In the genomic region with DNA sequence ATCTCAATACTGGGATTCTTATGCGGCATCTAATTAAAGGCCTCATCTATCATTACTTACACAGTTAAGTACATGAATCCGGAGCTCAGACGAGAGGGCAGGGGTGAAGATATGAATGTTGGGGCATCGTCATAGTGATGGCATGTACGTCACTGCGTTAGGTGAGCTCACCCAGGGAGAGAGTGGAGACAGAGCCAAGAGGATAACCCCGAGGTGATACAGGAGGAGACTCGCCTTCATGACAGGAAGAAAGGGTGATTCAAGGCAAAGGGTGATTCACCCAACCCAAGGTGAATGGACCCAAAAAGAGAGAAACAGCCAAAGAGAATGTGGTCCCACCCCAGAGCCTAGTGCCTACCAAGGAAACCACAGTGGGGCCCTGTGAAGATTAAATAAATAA, we compare ENCODE assay signal across 13 cellular contexts.
DNase-seq lines count a peak whose midpoint lies in the region; ATAC-seq, FAIRE-seq and TF ChIP-seq lines count a peak whose summit lies in the region.
"Had no signal": no experiment of that assay in that cellular context is flagged by ENCODE, and none has a peak within 500 bp of the region (broad histone marks: within the 10 kb centered on the region; RNA-seq: fewer than 3 reads in every experiment).

No MANE protein-coding gene starts in this region.

- ATAC-seq in GM18867 (IDR thresholded peaks at IDR 0.05; ENCODE audit: unreplicated experiment) (no peak), HG02798 (IDR thresholded peaks at IDR 0.05; ENCODE audit: poor library complexity, unreplicated experiment) (no peak)

- no peak overlapping the region for H3K27ac Mint-ChIP-seq in astrocyte (ENCODE audit: unreplicated experiment)

- no peak overlapping the region for H2AFZ ChIP-seq in astrocyte (ENCODE audit: low read depth, low read length)

- H3K27me3 ChIP-seq in astrocyte (ENCODE audit: insufficient read depth, low read length), result peaks cover 4% of the 10 kb centered on the region

- H3K4me3 Mint-ChIP-seq in astrocyte (ENCODE audit: unreplicated experiment), result no peak overlapping the region

- no peak for TF ChIP-seq CTCF in astrocyte (IDR thresholded peaks at IDR 0.05; ENCODE audit: insufficient read depth, low read depth, low read length)

- H4K20me1 ChIP-seq in astrocyte (ENCODE audit: insufficient read depth, low read length), result no peaks in the 10 kb centered on the region

- peaks cover 5% of the 10 kb centered on the region for H3K9me3 Mint-ChIP-seq in astrocyte (ENCODE audit: unreplicated experiment)

- FAIRE-seq in astrocyte (lab: Jason Lieb, UNC), result no peak
- FAIRE-seq: H1 had no signal

- H3K4me2 ChIP-seq in astrocyte (ENCODE audit: low read length), result no peak overlapping the region

- peaks cover 7% of the 10 kb centered on the region for H3K27me3 Mint-ChIP-seq in astrocyte (ENCODE audit: low read depth, unreplicated experiment)

- no peak overlapping the region for H3K27ac ChIP-seq in astrocyte (ENCODE audit: low read depth, low read length)

- peaks cover 4% of the 10 kb centered on the region for H3K4me1 Mint-ChIP-seq in astrocyte (ENCODE audit: low read depth, unreplicated experiment)

- H3K9me3 ChIP-seq in astrocyte (ENCODE audit: insufficient read depth, low read depth, low read length), result no peaks in the 10 kb centered on the region

- no peak overlapping the region for H3K4me3 ChIP-seq in astrocyte (ENCODE audit: insufficient read depth, low read depth, low read length)

- DNase-seq in ELR (ENCODE audit: low read depth) (peak; percentile 46), NCI-H226 (peak; percentile 96), astrocyte (ENCODE audit: low read depth) (peak; percentile 59), kidney tubule cell (ENCODE audit: low spot score) (peak; percentile 20)
- DNase-seq in activated CD4-positive, alpha-beta T cell treated with anti-CD3 and anti-CD28 coated beads for 4 hours, result no peak
- DNase-seq: C1 segment of cervical spinal cord, DMS 273 treated with DMSO at 0.1 percent for 48 hours, Kasumi-1, NCI-H1694 treated with DMSO at 0.1 percent for 48 hours, NCI-H446 had no signal

- H3K36me3 Mint-ChIP-seq in astrocyte (ENCODE audit: low read depth, unreplicated experiment), result no peaks in the 10 kb centered on the region

- H3K9ac ChIP-seq in astrocyte (ENCODE audit: low read length), result no peak overlapping the region

- no peaks in the 10 kb centered on the region for H3K36me3 ChIP-seq in astrocyte (ENCODE audit: insufficient read depth, low read length)

- no peaks in the 10 kb centered on the region for H3K4me1 ChIP-seq in astrocyte (ENCODE audit: insufficient read depth, low read length)

- H3K79me2 ChIP-seq in astrocyte (ENCODE audit: insufficient read depth, low read length), result no peaks in the 10 kb centered on the region

Comparison
In these comparisons a context has a peak if more than half of its experiments do, and no peak if none do; other contexts are left out.
1. DNase-seq: peak in ELR (single experiment), NCI-H226 (single experiment), astrocyte (single experiment) and kidney tubule cell (single experiment); none in activated CD4-positive, alpha-beta T cell treated with anti-CD3 and anti-CD28 coated beads for 4 hours (0 of 2).